ENCODE assay signal across 1 cellular context in genomic region chr12:63624258-63624657, GRCh38. TPM values are rescaled to one million over a fixed set of nuclear protein-coding genes. Genes with fewer than 3 reads are reported as not detected.
"Had no signal": no experiment of that assay in that cellular context is flagged by ENCODE, and none has a peak within 500 bp of the region (broad histone marks: within the 10 kb centered on the region; RNA-seq: fewer than 3 reads in every experiment).

No MANE protein-coding gene starts in this region.

RNA-seq across cellular contexts. Expression of gene DPY19L2, which starts 44.0 kb away (rescaled TPM):
- polyA plus RNA-seq: smooth muscle cell had no signal
